Comparison of ENCODE assay signal across 8 cellular contexts in the genomic region with DNA sequence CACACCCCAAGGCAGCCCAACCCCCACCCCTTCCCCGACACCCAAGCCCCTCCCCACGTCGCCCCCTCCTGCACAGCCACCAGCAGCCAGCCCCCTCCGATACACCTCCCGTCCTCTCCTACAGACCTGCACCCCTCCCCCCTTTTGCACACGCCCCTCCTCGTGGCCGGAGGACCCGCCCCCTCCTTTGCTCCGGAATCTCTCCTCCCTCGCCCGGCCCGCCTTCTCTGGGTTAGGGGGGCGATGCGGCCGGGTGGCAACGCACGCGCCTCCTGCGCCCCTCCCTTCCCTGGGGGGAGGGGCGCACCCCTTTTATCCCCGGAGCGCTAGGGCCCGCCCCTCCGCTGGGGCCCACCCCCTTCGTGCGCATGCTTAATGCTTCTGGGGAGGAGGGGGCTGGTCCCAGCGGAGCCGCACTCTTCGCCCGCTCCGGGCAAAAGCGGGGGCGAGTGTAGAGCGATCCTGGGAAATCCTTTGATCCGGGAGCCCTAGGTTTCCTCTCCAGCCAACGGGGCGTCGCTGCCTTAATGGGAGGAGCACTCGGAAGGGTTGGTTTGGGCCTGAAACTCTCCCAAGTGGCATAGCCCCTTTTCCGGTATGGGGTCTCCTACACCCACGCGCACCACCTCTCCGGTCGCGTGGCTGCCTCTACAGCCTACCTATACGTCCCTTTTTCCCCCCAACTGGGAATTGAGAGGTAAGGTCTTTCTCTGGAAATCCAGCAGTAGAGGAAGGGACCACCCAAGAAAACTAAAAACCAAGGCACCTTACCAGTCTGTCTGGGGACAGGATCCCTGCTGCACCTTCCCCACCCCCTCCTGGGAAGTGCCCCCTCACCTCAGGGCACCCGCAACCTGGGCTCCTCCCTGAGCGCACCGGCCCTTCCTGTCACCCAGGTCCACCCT. TPM values are rescaled to one million over a fixed set of nuclear protein-coding genes. Genes with fewer than 3 reads are reported as not detected.
A peak's percentile ranks its signal among the peaks of the same experiment; 100 is the strongest.
DNase-seq lines count a peak whose midpoint lies in the region; ATAC-seq and TF ChIP-seq lines count a peak whose summit lies in the region.

No MANE protein-coding gene starts in this region.

- peaks cover 0 to 6% of the 10 kb centered on the region in 2 donors for H3K4me1 ChIP-seq in lung (ENCODE audit: control insufficient read depth in 2 of 2, insufficient read depth in 2 of 2, low read length in 2 of 2)

- peak; percentile 1 for ATAC-seq in activated CD8-positive, alpha-beta memory T cell treated with anti-CD3 and anti-CD28 coated beads, Interleukin-2, amount 10 ng/mL, durations not matched to agents 7 days and 5 days
- ATAC-seq in lung (ENCODE audit: insufficient read depth, low FRiP score) = peak; percentile 49

- no peaks in the 10 kb centered on the region for H3K27me3 Mint-ChIP-seq in activated CD8-positive, alpha-beta memory T cell treated with anti-CD3 and anti-CD28 coated beads, Interleukin-2, amount 10 ng/mL, durations not matched to agents 7 days and 5 days

- H3K9me3 ChIP-seq in lung (ENCODE audit: control insufficient read depth in 2 of 2, insufficient read depth in 1 of 2, low read length in 1 of 2) = no peaks in the 10 kb centered on the region

- H3K27ac ChIP-seq in lung (ENCODE audit: low read depth in 1 of 2, low read length in 1 of 2) = peak overlapping the region; percentile 7 to 36

- CTCF ChIA-PET in activated CD8-positive, alpha-beta memory T cell treated with anti-CD3 and anti-CD28 coated beads, Interleukin-2, amount 10 ng/mL, durations not matched to agents 7 days and 5 days (lab: Charles Lee) = no interaction called here

- H3K4me3 Mint-ChIP-seq in activated CD8-positive, alpha-beta memory T cell treated with anti-CD3 and anti-CD28 coated beads, Interleukin-2, amount 10 ng/mL, durations not matched to agents 7 days and 5 days = peak overlapping the region; percentile 71

- H3K4me3 ChIP-seq in lung = peak overlapping the region; percentile 18

- H3K9me3 Mint-ChIP-seq in activated CD8-positive, alpha-beta memory T cell treated with anti-CD3 and anti-CD28 coated beads, Interleukin-2, amount 10 ng/mL, durations not matched to agents 7 days and 5 days (ENCODE audit: low read depth) = no peaks in the 10 kb centered on the region

- WGBS in lung, 2 donors = 4 to 5% methylated on average over 42 to 50 of the region's 50 CpGs

- no peaks in the 10 kb centered on the region for H3K27me3 ChIP-seq in lung (ENCODE audit: control insufficient read depth, insufficient read depth)

- peak; percentile 96 for DNase-seq in D341Med (ENCODE audit: low spot score)
- peak; percentile 89 for DNase-seq in HPDE6-E6E7 (ENCODE audit: extremely low spot score)
- DNase-seq in NCI-H82 treated with DMSO at 0.1 percent for 48 hours (lab: John Stamatoyannopoulos, UW; ENCODE audit: unreplicated experiment) = peak; percentile 92
- peak; percentile 84 for DNase-seq in activated CD8-positive, alpha-beta memory T cell treated with anti-CD3 and anti-CD28 coated beads, Interleukin-2, amount 10 ng/mL, durations not matched to agents 7 days and 5 days
- peak; percentile 87 for DNase-seq in effector CD8-positive, alpha-beta T cell (lab: John Stamatoyannopoulos, UW)
- DNase-seq in lung (ENCODE audit: low spot score) = peak; percentile 83
- peak in 2 of 3 donors; percentile 66 to 69 for DNase-seq in stimulated activated CD4-positive, alpha-beta T cell treated with anti-CD3 and anti-CD28 coated beads, TNF-alpha, amount 100 ng/mL, for 48 hours (ENCODE audit: low read depth in 3 of 3)
- DNase-seq in LoVo (ENCODE audit: low spot score) = no peak

- no peaks in the 10 kb centered on the region for H3K36me3 ChIP-seq in lung (ENCODE audit: control insufficient read depth in 2 of 2, insufficient read depth in 2 of 2, low read length in 2 of 2)

- H3K36me3 Mint-ChIP-seq in activated CD8-positive, alpha-beta memory T cell treated with anti-CD3 and anti-CD28 coated beads, Interleukin-2, amount 10 ng/mL, durations not matched to agents 7 days and 5 days = no peaks in the 10 kb centered on the region

- no peak for TF ChIP-seq CTCF in lung (IDR thresholded peaks at IDR 0.05; ENCODE audit: control extremely low read depth, extremely low read depth)

- H3K27ac Mint-ChIP-seq in activated CD8-positive, alpha-beta memory T cell treated with anti-CD3 and anti-CD28 coated beads, Interleukin-2, amount 10 ng/mL, durations not matched to agents 7 days and 5 days = peak overlapping the region; percentile 52

- peaks cover 26% of the 10 kb centered on the region for H3K4me1 Mint-ChIP-seq in activated CD8-positive, alpha-beta memory T cell treated with anti-CD3 and anti-CD28 coated beads, Interleukin-2, amount 10 ng/mL, durations not matched to agents 7 days and 5 days

RNA-seq across cellular contexts. Expression of a gene that starts 1.9 kb away (rescaled TPM):
- total RNA-seq in activated CD8-positive, alpha-beta memory T cell treated with anti-CD3 and anti-CD28 coated beads, Interleukin-2, amount 10 ng/mL, durations not matched to agents 7 days and 5 days = 1 to 10 TPM; 5.7 to 6.3 TPM
- 10 to 100 TPM in 1 of 2 donors, 1 to 10 TPM in 1; 6.8 to 15.9 TPM for total RNA-seq in lung
- 1 to 10 TPM; 2.7 to 4.1 TPM for polyA plus RNA-seq in lung

RNA-seq across cellular contexts. Expression of a gene that starts 19.6 kb away (rescaled TPM):
- 1 to 10 TPM; 2.9 to 5.0 TPM for total RNA-seq in activated CD8-positive, alpha-beta memory T cell treated with anti-CD3 and anti-CD28 coated beads, Interleukin-2, amount 10 ng/mL, durations not matched to agents 7 days and 5 days
- total RNA-seq in lung = 10 to 100 TPM; 15.3 to 43.7 TPM
- polyA plus RNA-seq in lung = 10 to 100 TPM; 22.5 to 34.7 TPM

RNA-seq across cellular contexts. Expression of a gene that starts 29.9 kb away (rescaled TPM):
- 10 to 100 TPM; 27.4 to 28.2 TPM for total RNA-seq in activated CD8-positive, alpha-beta memory T cell treated with anti-CD3 and anti-CD28 coated beads, Interleukin-2, amount 10 ng/mL, durations not matched to agents 7 days and 5 days
- 10 to 100 TPM; 15.3 to 27.8 TPM for total RNA-seq in lung
- polyA plus RNA-seq in lung = 10 to 100 TPM; 10.4 to 12.0 TPM

RNA-seq across cellular contexts. Expression of a gene that starts 36.7 kb away (rescaled TPM):
- 1 to 10 TPM; 7.5 to 8.2 TPM for total RNA-seq in activated CD8-positive, alpha-beta memory T cell treated with anti-CD3 and anti-CD28 coated beads, Interleukin-2, amount 10 ng/mL, durations not matched to agents 7 days and 5 days
- 10 to 100 TPM; 14.4 to 22.4 TPM for total RNA-seq in lung
- 1 to 10 TPM; 5.2 to 6.6 TPM for polyA plus RNA-seq in lung

RNA-seq across cellular contexts. Expression of a gene that starts 53.3 kb away (rescaled TPM):
- 10 to 100 TPM; 22.4 to 25.4 TPM for total RNA-seq in activated CD8-positive, alpha-beta memory T cell treated with anti-CD3 and anti-CD28 coated beads, Interleukin-2, amount 10 ng/mL, durations not matched to agents 7 days and 5 days
- 10 to 100 TPM in 1 of 2 donors, 1 to 10 TPM in 1; 7.6 to 39.4 TPM for total RNA-seq in lung
- 10 to 100 TPM; 29.9 to 36.5 TPM for polyA plus RNA-seq in lung
